Comparison of ENCODE assay signal across 13 cellular contexts in the genomic region with DNA sequence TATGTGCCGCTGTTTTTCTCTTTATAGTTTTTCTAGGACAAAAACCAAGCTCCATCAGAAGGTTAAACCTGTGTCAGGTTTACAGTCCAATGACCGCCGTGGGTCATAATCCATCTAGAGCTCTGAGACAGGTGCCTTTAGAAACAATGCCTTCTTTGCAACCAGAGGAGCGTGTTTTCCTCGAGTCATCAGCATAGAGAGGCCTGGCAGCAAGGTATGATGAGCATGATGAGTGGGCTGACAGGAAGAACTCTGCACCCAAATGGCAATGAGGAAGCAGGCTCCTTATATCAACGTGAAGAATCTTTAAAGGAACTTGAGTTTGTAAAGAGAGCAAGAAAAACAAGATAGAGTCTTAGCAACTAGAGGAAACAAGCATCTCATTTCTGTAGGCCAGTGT.
DNase-seq lines count a peak whose midpoint lies in the region; TF ChIP-seq lines count a peak whose summit lies in the region.
"Had no signal": no experiment of that assay in that cellular context is flagged by ENCODE, and none has a peak within 500 bp of the region (broad histone marks: within the 10 kb centered on the region; RNA-seq: fewer than 3 reads in every experiment).

No MANE protein-coding gene starts in this region.

- H3K27me3 Mint-ChIP-seq in mesothelial cell of epicardium (ENCODE audit: low read depth) (no peaks in the 10 kb centered on the region), glutamatergic neuron (ENCODE audit: unreplicated experiment) (no peaks in the 10 kb centered on the region)
- H3K27me3 Mint-ChIP-seq: brain had no signal

- H3K9me3 Mint-ChIP-seq in mesothelial cell of epicardium: no peaks in the 10 kb centered on the region
- no peaks in the 10 kb centered on the region for H3K9me3 Mint-ChIP-seq in glutamatergic neuron (ENCODE audit: unreplicated experiment)

- peak overlapping the region; percentile 35 for H3K27ac Mint-ChIP-seq in mesothelial cell of epicardium
- no peak overlapping the region for H3K27ac Mint-ChIP-seq in glutamatergic neuron (ENCODE audit: unreplicated experiment)

- H3K4me3 Mint-ChIP-seq in mesothelial cell of epicardium (no peak overlapping the region), glutamatergic neuron (ENCODE audit: unreplicated experiment) (no peak overlapping the region)

- DNase-seq in DMS153 (lab: John Stamatoyannopoulos, UW) (peak; percentile 27), DMS153 treated with DMSO at 0.1 percent for 48 hours (lab: John Stamatoyannopoulos, UW; ENCODE audit: unreplicated experiment) (no peak), LoVo (ENCODE audit: low spot score) (peak; percentile 64), UCSD-AML1 (lab: John Stamatoyannopoulos, UW; ENCODE audit: unreplicated experiment) (peak; percentile 10), mesothelial cell of epicardium (ENCODE audit: low spot score in 2 of 2, unreplicated experiment in 2 of 2) (no peak), OCI-M2 (lab: John Stamatoyannopoulos, UW; ENCODE audit: unreplicated experiment) (no peak), glutamatergic neuron (no peak), amygdala (lab: John Stamatoyannopoulos, UW) (no peak)
- DNase-seq: activated CD4-positive, CD25-positive, alpha-beta regulatory T cell treated with anti-CD3 and anti-CD28 coated beads, Interleukin-2, amount 50 U/mL, for 72 hours; left ventricle myocardium superior; NCI-H510A; SJCRH30 had no signal

- peaks cover 36% of the 10 kb centered on the region for H3K4me1 Mint-ChIP-seq in mesothelial cell of epicardium
- no peaks in the 10 kb centered on the region for H3K4me1 Mint-ChIP-seq in glutamatergic neuron (ENCODE audit: low read depth, unreplicated experiment)

- H3K36me3 Mint-ChIP-seq in mesothelial cell of epicardium (no peaks in the 10 kb centered on the region), glutamatergic neuron (ENCODE audit: unreplicated experiment) (no peaks in the 10 kb centered on the region)
- H3K36me3 Mint-ChIP-seq: brain had no signal

- TF ChIP-seq CTCF in mesothelial cell of epicardium (IDR thresholded peaks at IDR 0.05; ENCODE audit: unreplicated experiment) (no peak), glutamatergic neuron (IDR thresholded peaks at IDR 0.05; ENCODE audit: partially characterized antibody, unreplicated experiment) (no peak)

Comparison
In these comparisons a context has a peak if more than half of its experiments do, and no peak if none do; other contexts are left out.
1. DNase-seq: peak in DMS153 (single experiment), LoVo (single experiment) and UCSD-AML1 (single experiment); none in DMS153 treated with DMSO at 0.1 percent for 48 hours (single experiment), mesothelial cell of epicardium (0 of 2), OCI-M2 (single experiment), glutamatergic neuron (single experiment) and amygdala (0 of 56).